ENCODE assay signal across 8 cellular contexts in the genomic region with DNA sequence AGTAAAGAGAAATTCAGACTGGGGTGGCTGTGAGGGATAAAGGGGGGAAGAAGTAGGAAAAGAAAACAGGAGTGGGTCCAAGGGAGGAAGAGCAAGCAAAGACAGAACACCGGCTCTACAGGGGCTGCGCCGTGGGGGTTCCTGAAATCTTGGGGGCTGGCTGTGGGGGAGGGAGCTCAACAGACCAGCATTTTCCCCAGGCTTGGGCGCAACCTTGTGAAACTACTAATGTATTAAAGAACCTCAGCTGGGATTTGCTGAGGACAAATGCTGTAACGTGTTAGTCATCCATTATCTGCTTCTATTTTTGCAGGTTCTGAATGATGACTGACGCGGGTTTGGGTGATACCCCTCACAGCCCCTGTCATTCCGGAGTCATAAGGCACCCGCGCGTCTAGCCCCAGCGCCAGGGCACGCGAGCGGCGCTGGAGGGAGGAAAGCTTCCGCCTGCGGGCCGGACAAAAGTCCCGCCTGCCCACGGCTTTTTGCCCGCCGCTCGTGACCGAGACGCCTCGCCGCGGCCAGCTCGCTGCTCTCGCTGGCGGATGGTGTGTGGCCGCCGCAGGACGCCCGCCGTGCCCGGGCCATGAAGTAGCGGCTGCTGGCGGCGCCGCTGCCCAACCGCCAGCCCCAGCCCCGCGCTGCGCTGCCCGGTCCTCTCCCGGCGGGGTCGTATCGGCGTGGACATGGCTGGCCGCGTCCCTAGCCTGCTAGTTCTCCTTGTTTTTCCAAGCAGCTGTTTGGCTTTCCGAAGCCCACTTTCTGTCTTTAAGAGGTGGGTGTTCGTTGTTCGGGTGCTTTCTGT.
DNase-seq lines count a peak whose midpoint lies in the region; ATAC-seq, FAIRE-seq and TF ChIP-seq lines count a peak whose summit lies in the region.

No MANE protein-coding gene starts in this region.

- H4K20me1 ChIP-seq in keratinocyte (ENCODE audit: control insufficient read depth, extremely low read depth, insufficient read depth, low read length) = no peaks in the 10 kb centered on the region

- H3K27ac ChIP-seq in keratinocyte (ENCODE audit: control insufficient read depth, insufficient read depth, low read length) = peak overlapping the region; percentile 53
- H3K27ac ChIP-seq in skin epidermis = peak overlapping the region in 20 of 21 experiments; percentile 36 to 93 (median 82)

- peaks cover 0 to 7% of the 10 kb centered on the region in 2 experiments for H3K36me3 ChIP-seq in keratinocyte (ENCODE audit: control insufficient read depth in 2 of 2, extremely low read depth in 1 of 2, insufficient read depth in 2 of 2, low read length in 2 of 2)

- H3K4me1 ChIP-seq in keratinocyte (ENCODE audit: control insufficient read depth, extremely low read depth, insufficient read depth, low read length) = peaks cover 7% of the 10 kb centered on the region

- H3K27me3 ChIP-seq in keratinocyte (ENCODE audit: control insufficient read depth, extremely low read depth, insufficient read depth, low read length) = no peaks in the 10 kb centered on the region

- no peaks in the 10 kb centered on the region for H3K9me1 ChIP-seq in keratinocyte (ENCODE audit: control insufficient read depth, extremely low read depth, insufficient read depth, low read length)

- ATAC-seq in GM21717 (IDR thresholded peaks at IDR 0.05; ENCODE audit: unreplicated experiment) = peak; percentile 77

- peak overlapping the region; percentile 78 for H3K9ac ChIP-seq in keratinocyte (ENCODE audit: control insufficient read depth, extremely low read depth, insufficient read depth, low read length)

- peak overlapping the region; percentile 42 to 84 (median 73) for H3K4me3 ChIP-seq in keratinocyte (ENCODE audit: control insufficient read depth in 2 of 3, extremely low read depth in 1 of 3, insufficient read depth in 2 of 3, low read depth in 1 of 3, low read length in 3 of 3)
- H3K4me3 ChIP-seq in skin epidermis = peak overlapping the region; percentile 44 to 61 (median 48)

- dilution Hi-C loops in keratinocyte (cut with MboI; ENCODE audit: extremely low pct_ligation_motif_present, low sequenced_read_pairs) = no loop called here

- no peak for TF ChIP-seq CTCF in keratinocyte (optimal IDR thresholded peaks at IDR 0.05 in 1 of 3, IDR thresholded peaks at IDR 0.05 in 1 of 3, conservative IDR thresholded peaks at IDR 0.05 in 1 of 3; ENCODE audit: extremely low read depth in 1 of 3, insufficient read depth in 2 of 3, low read length in 3 of 3)

- peak; percentile 90 for FAIRE-seq in keratinocyte (lab: Jason Lieb, UNC)

- peak overlapping the region; percentile 96 for H3K4me2 ChIP-seq in keratinocyte (ENCODE audit: control insufficient read depth, extremely low read depth, insufficient read depth, low read depth, low read length)

- H3K79me2 ChIP-seq in keratinocyte (ENCODE audit: control insufficient read depth, insufficient read depth, low read length) = no peaks in the 10 kb centered on the region

- DNase-seq in G401 (ENCODE audit: low spot score) (peak; percentile 66), HuH-7 (ENCODE audit: low spot score) (peak; percentile 31), T1000 (lab: John Stamatoyannopoulos, UW) (peak; percentile 46), cerebellar cortex (ENCODE audit: low spot score) (peak; percentile 55), keratinocyte (ENCODE audit: low read depth, low spot score) (no peak), GF-D8 (lab: John Stamatoyannopoulos, UW) (no peak)

- no peaks in the 10 kb centered on the region for H3K9me3 ChIP-seq in keratinocyte (ENCODE audit: control insufficient read depth, low read depth, low read length)

- H2AFZ ChIP-seq in keratinocyte (ENCODE audit: control insufficient read depth, low read length) = peak overlapping the region; percentile 81

- in situ Hi-C loops in G401 (cut with HindIII; ENCODE audit: low sequenced_read_pairs) = no loop called here

Comparison
In these comparisons a context has a peak if more than half of its experiments do, and no peak if none do; other contexts are left out.
1. DNase-seq: peak in G401 (single experiment), HuH-7 (single experiment), T1000 (single experiment) and cerebellar cortex (single experiment); none in keratinocyte (single experiment) and GF-D8 (single experiment).